Comparison of ENCODE assay signal across 22 cellular contexts in genomic region chr4:130026185-130026584, GRCh38.
DNase-seq lines count a peak whose midpoint lies in the region; ATAC-seq, FAIRE-seq and TF ChIP-seq lines count a peak whose summit lies in the region.
"Had no signal": no experiment of that assay in that cellular context is flagged by ENCODE, and none has a peak within 500 bp of the region (broad histone marks: within the 10 kb centered on the region; RNA-seq: fewer than 3 reads in every experiment).

No MANE protein-coding gene starts in this region.

- SMC1A ChIA-PET in GM12878 (lab: Charles Lee; ENCODE audit: uncharacterized antibody, unreplicated experiment): interaction anchor here (1.0 to 1.6 kb wide), 4 partner anchors 15 to 32 kb away, joined by 3 to 6 read pairs (median 4); no protein-coding TSS in a partner anchor

- H3K27ac ChIP-seq in GM12878 (ENCODE audit: control insufficient read depth, insufficient read depth): no peak overlapping the region
- H3K27ac ChIP-seq: cardiac muscle cell, neutrophil, SK-N-MC, thoracic aorta had no signal

- 0% methylated on average over 1 of the region's 1 CpG for WGBS in GM12878 (ENCODE audit: insufficient coverage, insufficient replicate concordance, low lambda C conversion rate, missing lambda C conversion rate)

- no peak overlapping the region for H3K4me3 ChIP-seq in GM12878
- H3K4me3 ChIP-seq: cardiac muscle cell, SK-N-MC, thoracic aorta had no signal

- H3K9me3 Mint-ChIP-seq in HFFc6: no peaks in the 10 kb centered on the region; the same call in 1 of the 2 replicates
- H3K9me3 Mint-ChIP-seq: activated CD4-positive, alpha-beta memory T cell treated with anti-CD3 and anti-CD28 coated beads, Interleukin-2, amount 10 ng/mL, durations not matched to agents 7 days and 5 days; activated T-cell treated with anti-CD3 and anti-CD28 coated beads, Interleukin-2, amount 50 U/mL, for 72 hours; CD4-positive, alpha-beta T cell; effector memory CD8-positive, alpha-beta T cell had no signal

- CTCF ChIA-PET in GM12878 (lab: Yijun Ruan, JAX): interaction anchor here (1.0 kb wide), 1 partner anchor 30 kb away, joined by 3 read pairs; no protein-coding TSS in a partner anchor

- intact Hi-C loops in GM12878 (cut with micrococcal nuclease; ENCODE audit: unreplicated experiment): no loop called here

- H3K27ac Mint-ChIP-seq in HFFc6: no peak overlapping the region
- H3K27ac Mint-ChIP-seq: activated CD4-positive, alpha-beta memory T cell treated with anti-CD3 and anti-CD28 coated beads, Interleukin-2, amount 10 ng/mL, durations not matched to agents 7 days and 5 days; activated T-cell treated with anti-CD3 and anti-CD28 coated beads, Interleukin-2, amount 50 U/mL, for 72 hours; CD4-positive, alpha-beta T cell; effector memory CD8-positive, alpha-beta T cell had no signal

- H3K36me3 ChIP-seq in GM12878 (ENCODE audit: control insufficient read depth in 2 of 2, insufficient read depth in 2 of 2, low read length in 1 of 2): no peaks in the 10 kb centered on the region
- H3K36me3 ChIP-seq: cardiac muscle cell, neutrophil, thoracic aorta had no signal

- no peaks in the 10 kb centered on the region for H3K4me1 ChIP-seq in GM12878 (ENCODE audit: control insufficient read depth, insufficient read depth, low read length)

- H3K4me2 ChIP-seq in GM12878 (ENCODE audit: control insufficient read depth, insufficient read depth): no peak overlapping the region

- DNase-seq in COLO668 (lab: John Stamatoyannopoulos, UW; ENCODE audit: unreplicated experiment) (peak; percentile 78), NCI-H128 (lab: John Stamatoyannopoulos, UW; ENCODE audit: unreplicated experiment) (peak; percentile 89), NCI-H2227 (lab: John Stamatoyannopoulos, UW; ENCODE audit: unreplicated experiment) (peak; percentile 47), GM12878 (ENCODE audit: low read depth, low spot score) (no peak), HFFc6 (no peak), AG08396 (ENCODE audit: low spot score) (no peak), GM10266 (ENCODE audit: extremely low spot score) (no peak)
- DNase-seq: activated CD4-positive, alpha-beta memory T cell treated with anti-CD3 and anti-CD28 coated beads, Interleukin-2, amount 10 ng/mL, durations not matched to agents 7 days and 5 days; activated T-cell treated with anti-CD3 and anti-CD28 coated beads, Interleukin-2, amount 50 U/mL, for 72 hours; CD4-positive, alpha-beta T cell; effector memory CD8-positive, alpha-beta T cell; IMR-90; mesenchymal stem cell; MV-4-11; stimulated activated CD4-positive, alpha-beta T cell treated with anti-CD3 and anti-CD28 coated beads, Interleukin-2, amount 100 ng/mL, for 48 hours; stimulated activated CD8-positive, alpha-beta memory T cell treated with anti-CD3 and anti-CD28 coated beads, Interleukin-4, amount 100 ng/mL, for 48 hours had no signal

- H3K4me3 Mint-ChIP-seq in HFFc6: no peak overlapping the region
- H3K4me3 Mint-ChIP-seq: activated CD4-positive, alpha-beta memory T cell treated with anti-CD3 and anti-CD28 coated beads, Interleukin-2, amount 10 ng/mL, durations not matched to agents 7 days and 5 days; activated T-cell treated with anti-CD3 and anti-CD28 coated beads, Interleukin-2, amount 50 U/mL, for 72 hours; CD4-positive, alpha-beta T cell; effector memory CD8-positive, alpha-beta T cell had no signal

- no peaks in the 10 kb centered on the region for H3K36me3 Mint-ChIP-seq in HFFc6 (ENCODE audit: low read depth)

- no peak for TF ChIP-seq EP300 in GM12878 (IDR thresholded peaks at IDR 0.05; ENCODE audit: borderline replicate concordance in 1 of 2, control insufficient read depth in 1 of 2, low read depth in 2 of 2, low read length in 2 of 2)

- H3K9ac ChIP-seq in GM12878 (ENCODE audit: control insufficient read depth, insufficient read depth, low read length): no peak overlapping the region

- no peaks in the 10 kb centered on the region for H3K9me3 ChIP-seq in GM12878 (replicated peaks; ENCODE audit: control insufficient read depth, insufficient read depth, low read length)
- H3K9me3 ChIP-seq: neutrophil, thoracic aorta had no signal

- no peaks in the 10 kb centered on the region for H4K20me1 ChIP-seq in GM12878 (ENCODE audit: control insufficient read depth, insufficient read depth)

- in situ Hi-C loops in GM12878 (cut with MboI): no loop called here

- no peak for TF ChIP-seq POLR2A in GM12878 (IDR thresholded peaks at IDR 0.05; ENCODE audit: low read depth, low read length)

- POLR2A ChIA-PET in GM12878 (lab: Charles Lee): no interaction called here

- H2AFZ ChIP-seq in GM12878 (ENCODE audit: control insufficient read depth, low read depth, low read length): no peak overlapping the region

- H3K79me2 ChIP-seq in GM12878 (ENCODE audit: control insufficient read depth, insufficient read depth, low read length): no peaks in the 10 kb centered on the region

- H3K4me1 Mint-ChIP-seq in HFFc6 (ENCODE audit: low read depth): no peaks in the 10 kb centered on the region
- H3K4me1 Mint-ChIP-seq: activated CD4-positive, alpha-beta memory T cell treated with anti-CD3 and anti-CD28 coated beads, Interleukin-2, amount 10 ng/mL, durations not matched to agents 7 days and 5 days had no signal

- no peak for FAIRE-seq in GM12878 (lab: Jason Lieb, UNC)
- FAIRE-seq: TTC549 had no signal

- ATAC-seq in GM12878: peak; percentile 58
- ATAC-seq in HG03135 (IDR thresholded peaks at IDR 0.05; ENCODE audit: unreplicated experiment): no peak
- ATAC-seq: activated T-cell treated with anti-CD3 and anti-CD28 coated beads, Interleukin-2, amount 50 U/mL, for 72 hours; effector memory CD8-positive, alpha-beta T cell had no signal

- RAD21 ChIA-PET in GM12878 (lab: Charles Lee; ENCODE audit: unreplicated experiment): interaction anchor here (1.0 kb wide), 1 partner anchor 34 kb away, joined by 3 read pairs; no protein-coding TSS in a partner anchor

- no TSS peak for BruUV-seq in GM12878 (replicated peaks; lab: Mats Ljungman, UMichigan)

- H3K27me3 ChIP-seq in GM12878 (replicated peaks in 1 of 2; ENCODE audit: control insufficient read depth in 2 of 2, insufficient read depth in 2 of 2, low read length in 1 of 2): no peaks in the 10 kb centered on the region
- H3K27me3 ChIP-seq: neutrophil had no signal

- TF ChIP-seq CTCF in GM12878 (IDR thresholded peaks at IDR 0.05 in 2 of 3, conservative IDR thresholded peaks at IDR 0.05 in 1 of 3; ENCODE audit: control insufficient read depth in 2 of 3, extremely low read depth in 1 of 3, insufficient read depth in 1 of 3, low read depth in 3 of 3, low read length in 3 of 3) (no peak), HFFc6 (IDR thresholded peaks at IDR 0.05) (no peak), GM10266 (IDR thresholded peaks at IDR 0.05; ENCODE audit: control insufficient read depth, insufficient read depth, low read depth, missing control alignments) (no peak)

- H3K27me3 Mint-ChIP-seq in HFFc6 (ENCODE audit: insufficient read depth): peaks cover 2% of the 10 kb centered on the region; the same call in 1 of the 2 replicates
- H3K27me3 Mint-ChIP-seq: activated CD4-positive, alpha-beta memory T cell treated with anti-CD3 and anti-CD28 coated beads, Interleukin-2, amount 10 ng/mL, durations not matched to agents 7 days and 5 days; CD4-positive, alpha-beta T cell; effector memory CD8-positive, alpha-beta T cell had no signal

- no peak for TF ChIP-seq RAD21 in GM12878 (IDR thresholded peaks at IDR 0.05; ENCODE audit: insufficient read depth, low read depth, low read length)

TF ChIP-seq in GM12878, 131 proteins besides CTCF, POLR2A, EP300 and RAD21 (continues in another document):
- TF ChIP-seq RELB (IDR thresholded peaks at IDR 0.05; ENCODE audit: low read depth) (no peak), SIN3A (IDR thresholded peaks at IDR 0.05; ENCODE audit: low read depth, low read length) (no peak), ZNF687 (IDR thresholded peaks at IDR 0.05) (no peak)

Comparison
In these comparisons a context has a peak if more than half of its experiments do, and no peak if none do; other contexts are left out.
1. DNase-seq: peak in COLO668 (single experiment), NCI-H128 (single experiment) and NCI-H2227 (single experiment); none in GM12878 (single experiment), HFFc6 (single experiment), AG08396 (single experiment) and GM10266 (single experiment).